ENCODE assay signal across 16 cellular contexts in genomic region chr10:13327516-13327915, GRCh38.
"Had no signal": no experiment of that assay in that cellular context is flagged by ENCODE, and none has a peak within 500 bp of the region (broad histone marks: within the 10 kb centered on the region; RNA-seq: fewer than 3 reads in every experiment).

No MANE protein-coding gene starts in this region.

- ATAC-seq: left colon, natural killer cell, T-cell had no signal

- DNase-seq: activated CD4-positive, alpha-beta T cell treated with anti-CD3 and anti-CD28 coated beads, Interleukin-2, amount 10 ng/mL, durations not matched to agents 7 days and 5 days; activated naive CD4-positive, alpha-beta T cell treated with anti-CD3 and anti-CD28 coated beads, Interleukin-2, amount 50 U/mL, for 16 hours; amniotic stem cell; dorsolateral prefrontal cortex; esophagus squamous epithelium; hypothalamus; left colon; mammary epithelial cell; natural killer cell; stimulated activated CD4-positive, alpha-beta T cell treated with anti-CD3 and anti-CD28 coated beads, Interleukin-15, amount 100 ng/mL, for 24 hours; stimulated activated CD4-positive, alpha-beta T cell treated with anti-CD3 and anti-CD28 coated beads, Interleukin-4, amount 100 ng/mL, for 4 hours; stomach; T-cell had no signal

- H3K27ac Mint-ChIP-seq: activated CD4-positive, alpha-beta T cell treated with anti-CD3 and anti-CD28 coated beads, Interleukin-2, amount 10 ng/mL, durations not matched to agents 7 days and 5 days; activated T-helper 2 cell treated with anti-CD3 and anti-CD28 coated beads, Interferon-gamma antibody, Interleukin-2, Interleukin-4, amounts not matched to agents 10 μg/mL and 5 μg/mL and 100 μg/mL, durations not matched to agents 14 hours and 24 hours and 36 hours had no signal

- H3K4me3 Mint-ChIP-seq: activated CD4-positive, alpha-beta T cell treated with anti-CD3 and anti-CD28 coated beads, Interleukin-2, amount 10 ng/mL, durations not matched to agents 7 days and 5 days; brain; natural killer cell; T-cell had no signal

- H3K27ac ChIP-seq: dorsolateral prefrontal cortex, esophagus squamous epithelium, stomach, thoracic aorta had no signal

- H3K4me1 Mint-ChIP-seq: natural killer cell, T-cell had no signal

- H3K4me1 ChIP-seq: esophagus squamous epithelium had no signal

- H3K9me3 ChIP-seq: esophagus squamous epithelium, stomach, thoracic aorta had no signal

- H3K27me3 ChIP-seq: dorsolateral prefrontal cortex, esophagus squamous epithelium, stomach had no signal

- H3K9me3 Mint-ChIP-seq: activated T-helper 2 cell treated with anti-CD3 and anti-CD28 coated beads, Interferon-gamma antibody, Interleukin-2, Interleukin-4, amounts not matched to agents 10 μg/mL and 5 μg/mL and 100 μg/mL, durations not matched to agents 14 hours and 24 hours and 36 hours; brain; natural killer cell; T-cell had no signal

- H3K27me3 Mint-ChIP-seq: activated CD4-positive, alpha-beta T cell treated with anti-CD3 and anti-CD28 coated beads, Interleukin-2, amount 10 ng/mL, durations not matched to agents 7 days and 5 days; T-cell had no signal
